Comparison of ENCODE assay signal across 17 cellular contexts in genomic region chr13:23996456-23996855, GRCh38.
DNase-seq lines count a peak whose midpoint lies in the region; ATAC-seq and TF ChIP-seq lines count a peak whose summit lies in the region.
"Had no signal": no experiment of that assay in that cellular context is flagged by ENCODE, and none has a peak within 500 bp of the region (broad histone marks: within the 10 kb centered on the region; RNA-seq: fewer than 3 reads in every experiment).

No MANE protein-coding gene starts in this region.

- H3K27ac ChIP-seq in right cardiac atrium (ENCODE audit: low read length) (peak overlapping the region; percentile 31), right atrium auricular region (no peak overlapping the region), GM23338 (ENCODE audit: low read depth) (no peak overlapping the region)
- H3K27ac ChIP-seq in naive thymus-derived CD4-positive, alpha-beta T cell (ENCODE audit: low read depth, low read length): no peak overlapping the region
- H3K27ac ChIP-seq: A549 had no signal

- no peaks in the 10 kb centered on the region for H4K20me1 ChIP-seq in GM23338 (replicated peaks; ENCODE audit: insufficient read depth)

- H3K79me2 ChIP-seq in GM23338 (replicated peaks; ENCODE audit: insufficient read depth): no peaks in the 10 kb centered on the region

- H3K27ac Mint-ChIP-seq in GM23338: no peak overlapping the region
- no peak overlapping the region for H3K27ac Mint-ChIP-seq in naive thymus-derived CD4-positive, alpha-beta T cell
- H3K27ac Mint-ChIP-seq: CD14-positive monocyte had no signal

- no peak overlapping the region for H3K4me3 ChIP-seq in right cardiac atrium (ENCODE audit: low read length)
- H3K4me3 ChIP-seq in right atrium auricular region: no peak overlapping the region
- H3K4me3 ChIP-seq in GM23338: no peak overlapping the region
- H3K4me3 ChIP-seq in naive thymus-derived CD4-positive, alpha-beta T cell (ENCODE audit: low read length): no peak overlapping the region
- H3K4me3 ChIP-seq: A549, K562 had no signal

- H3K27me3 Mint-ChIP-seq in GM23338 (ENCODE audit: insufficient read depth, low read depth, poor library complexity): no peaks in the 10 kb centered on the region
- peaks cover 0 to 14% (median 2%) of the 10 kb centered on the region in 5 donors for H3K27me3 Mint-ChIP-seq in naive thymus-derived CD4-positive, alpha-beta T cell

- H3K4me1 Mint-ChIP-seq in GM23338: peaks cover 11% of the 10 kb centered on the region
- peaks cover 0 to 5% (median 0%) of the 10 kb centered on the region in 7 donors for H3K4me1 Mint-ChIP-seq in naive thymus-derived CD4-positive, alpha-beta T cell
- H3K4me1 Mint-ChIP-seq: CD14-positive monocyte had no signal

- intact Hi-C loops in right cardiac atrium (cut with DNase I): no loop called here
- intact Hi-C loops in naive thymus-derived CD4-positive, alpha-beta T cell (cut with micrococcal nuclease): no loop called here

- H3K9me2 ChIP-seq in GM23338 (ENCODE audit: insufficient read depth): peaks cover 14% of the 10 kb centered on the region; the same call in 1 of the 2 replicates
- H3K9me2 ChIP-seq: SK-N-SH had no signal

- H3K4me1 ChIP-seq in right cardiac atrium (ENCODE audit: control insufficient read depth, insufficient read depth, low read length) (no peaks in the 10 kb centered on the region), right atrium auricular region (no peaks in the 10 kb centered on the region), GM23338 (ENCODE audit: insufficient read depth) (peaks cover 8% of the 10 kb centered on the region)
- H3K4me1 ChIP-seq in naive thymus-derived CD4-positive, alpha-beta T cell (ENCODE audit: control insufficient read depth in 2 of 2, insufficient read depth in 2 of 2, low read length in 2 of 2): no peaks in the 10 kb centered on the region
- H3K4me1 ChIP-seq: A549 had no signal

- POLR2A ChIA-PET in naive thymus-derived CD4-positive, alpha-beta T cell (lab: Charles Lee): no interaction called here

- ATAC-seq in right cardiac atrium (no peak), GM23338 (no peak)
- no peak for ATAC-seq in stimulated activated naive CD8-positive, alpha-beta T cell treated with anti-CD3 and anti-CD28 coated beads, Interleukin-15, Interleukin-2, amounts not matched to agents 100 U/mL and 50 U/mL, for 24 hours
- ATAC-seq in naive thymus-derived CD4-positive, alpha-beta T cell: no peak
- ATAC-seq: A549, HCT116, K562 had no signal

- H3K27me3 ChIP-seq in right cardiac atrium (ENCODE audit: control insufficient read depth, insufficient read depth) (no peaks in the 10 kb centered on the region), right atrium auricular region (no peaks in the 10 kb centered on the region), GM23338 (ENCODE audit: insufficient read depth) (no peaks in the 10 kb centered on the region)
- no peaks in the 10 kb centered on the region for H3K27me3 ChIP-seq in naive thymus-derived CD4-positive, alpha-beta T cell (ENCODE audit: control insufficient read depth in 2 of 2, insufficient read depth in 2 of 2, low read length in 2 of 2)

- H3K9me3 ChIP-seq in right cardiac atrium (ENCODE audit: control insufficient read depth, low read length) (no peaks in the 10 kb centered on the region), right atrium auricular region (no peaks in the 10 kb centered on the region)
- H3K9me3 ChIP-seq in naive thymus-derived CD4-positive, alpha-beta T cell (ENCODE audit: control insufficient read depth in 2 of 3, low read length in 3 of 3): no peaks in the 10 kb centered on the region
- H3K9me3 ChIP-seq: A549, SK-N-SH had no signal

- CTCF ChIA-PET in naive thymus-derived CD4-positive, alpha-beta T cell (lab: Charles Lee): no interaction called here

- no peaks in the 10 kb centered on the region for H3F3A ChIP-seq in GM23338 (replicated peaks; ENCODE audit: low read depth)

- TF ChIP-seq CTCF in right atrium auricular region (IDR thresholded peaks at IDR 0.05) (no peak), GM23338 (conservative IDR thresholded peaks at IDR 0.05; ENCODE audit: low read depth in 2 of 2) (no peak)

- DNase-seq in right cardiac atrium (no peak), right atrium auricular region (ENCODE audit: low spot score) (no peak), GM23338 (ENCODE audit: low spot score) (no peak), kidney tubule cell (ENCODE audit: low spot score) (peak; percentile 52), NCI-H1417 treated with DMSO at 0.1 percent for 48 hours (lab: John Stamatoyannopoulos, UW) (no peak), AG08396 (ENCODE audit: low spot score) (no peak)
- no peak for DNase-seq in stimulated activated naive CD8-positive, alpha-beta T cell treated with anti-CD3 and anti-CD28 coated beads, Interleukin-15, Interleukin-2, amounts not matched to agents 100 U/mL and 50 U/mL, for 24 hours
- no peak for DNase-seq in naive thymus-derived CD4-positive, alpha-beta T cell
- DNase-seq: Calu3, NCI-H1092, NCI-H1694 treated with DMSO at 0.1 percent for 48 hours, NCI-H69, SK-N-SH had no signal

- H3K9me3 Mint-ChIP-seq in GM23338: peaks cover 18% of the 10 kb centered on the region
- peaks cover 0 to 5% (median 0%) of the 10 kb centered on the region in 11 donors for H3K9me3 Mint-ChIP-seq in naive thymus-derived CD4-positive, alpha-beta T cell

- H3K4me3 Mint-ChIP-seq in GM23338: no peak overlapping the region
- no peak overlapping the region for H3K4me3 Mint-ChIP-seq in naive thymus-derived CD4-positive, alpha-beta T cell
- H3K4me3 Mint-ChIP-seq: CD14-positive monocyte had no signal

- H3K36me3 ChIP-seq in right atrium auricular region: no peaks in the 10 kb centered on the region
- H3K36me3 ChIP-seq in GM23338 (ENCODE audit: insufficient read depth): no peaks in the 10 kb centered on the region
- no peaks in the 10 kb centered on the region for H3K36me3 ChIP-seq in naive thymus-derived CD4-positive, alpha-beta T cell (ENCODE audit: control insufficient read depth in 2 of 3, insufficient read depth in 3 of 3, low read length in 3 of 3)

- peaks cover 9% of the 10 kb centered on the region; the same call in 1 of the 3 replicates for H3K36me3 Mint-ChIP-seq in GM23338 (ENCODE audit: low read depth)
- H3K36me3 Mint-ChIP-seq in naive thymus-derived CD4-positive, alpha-beta T cell: peaks cover 0 to 3% (median 0%) of the 10 kb centered on the region in 5 donors
- H3K36me3 Mint-ChIP-seq: CD14-positive monocyte had no signal

- no peak overlapping the region for H3K4me2 ChIP-seq in GM23338
- H3K4me2 ChIP-seq: A549, SK-N-SH had no signal

- H2AFZ ChIP-seq in GM23338: peak overlapping the region; percentile 38; the same call in 1 of the 2 replicates

- 77% methylated on average over 2 of the region's 2 CpGs for whole genome bisulfite sequencing in right cardiac atrium

TF ChIP-seq in GM23338, 12 proteins besides CTCF, POLR2A, EP300 and RAD21 (continues in another document):
- TF ChIP-seq, protein P1, sequence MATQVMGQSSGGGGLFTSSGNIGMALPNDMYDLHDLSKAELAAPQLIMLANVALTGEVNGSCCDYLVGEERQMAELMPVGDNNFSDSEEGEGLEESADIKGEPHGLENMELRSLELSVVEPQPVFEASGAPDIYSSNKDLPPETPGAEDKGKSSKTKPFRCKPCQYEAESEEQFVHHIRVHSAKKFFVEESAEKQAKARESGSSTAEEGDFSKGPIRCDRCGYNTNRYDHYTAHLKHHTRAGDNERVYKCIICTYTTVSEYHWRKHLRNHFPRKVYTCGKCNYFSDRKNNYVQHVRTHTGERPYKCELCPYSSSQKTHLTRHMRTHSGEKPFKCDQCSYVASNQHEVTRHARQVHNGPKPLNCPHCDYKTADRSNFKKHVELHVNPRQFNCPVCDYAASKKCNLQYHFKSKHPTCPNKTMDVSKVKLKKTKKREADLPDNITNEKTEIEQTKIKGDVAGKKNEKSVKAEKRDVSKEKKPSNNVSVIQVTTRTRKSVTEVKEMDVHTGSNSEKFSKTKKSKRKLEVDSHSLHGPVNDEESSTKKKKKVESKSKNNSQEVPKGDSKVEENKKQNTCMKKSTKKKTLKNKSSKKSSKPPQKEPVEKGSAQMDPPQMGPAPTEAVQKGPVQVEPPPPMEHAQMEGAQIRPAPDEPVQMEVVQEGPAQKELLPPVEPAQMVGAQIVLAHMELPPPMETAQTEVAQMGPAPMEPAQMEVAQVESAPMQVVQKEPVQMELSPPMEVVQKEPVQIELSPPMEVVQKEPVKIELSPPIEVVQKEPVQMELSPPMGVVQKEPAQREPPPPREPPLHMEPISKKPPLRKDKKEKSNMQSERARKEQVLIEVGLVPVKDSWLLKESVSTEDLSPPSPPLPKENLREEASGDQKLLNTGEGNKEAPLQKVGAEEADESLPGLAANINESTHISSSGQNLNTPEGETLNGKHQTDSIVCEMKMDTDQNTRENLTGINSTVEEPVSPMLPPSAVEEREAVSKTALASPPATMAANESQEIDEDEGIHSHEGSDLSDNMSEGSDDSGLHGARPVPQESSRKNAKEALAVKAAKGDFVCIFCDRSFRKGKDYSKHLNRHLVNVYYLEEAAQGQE (IDR thresholded peaks at IDR 0.05; ENCODE audit: unreplicated experiment): no peak
- no peak for TF ChIP-seq STAT1 (IDR thresholded peaks at IDR 0.05; ENCODE audit: unreplicated experiment)
- no peak for TF ChIP-seq EZH2phosphoT487 (IDR thresholded peaks at IDR 0.05; ENCODE audit: unreplicated experiment)
- no peak for TF ChIP-seq ZNF331 (CRISPR knock-in tag; IDR thresholded peaks at IDR 0.05; ENCODE audit: low read depth)
- TF ChIP-seq JUNB (IDR thresholded peaks at IDR 0.05; ENCODE audit: unreplicated experiment): no peak
- no peak for TF ChIP-seq EZH2 (IDR thresholded peaks at IDR 0.05; ENCODE audit: low read depth, unreplicated experiment)
- TF ChIP-seq CREB1 (CRISPR knock-in tag; IDR thresholded peaks at IDR 0.05; ENCODE audit: low read depth): no peak
